ENCODE assay signal across 21 cellular contexts in genomic region chr21:36347962-36348328, GRCh38. TPM values are rescaled to one million over a fixed set of nuclear protein-coding genes. Genes with fewer than 3 reads are reported as not detected.
DNase-seq lines count a peak whose midpoint lies in the region; ATAC-seq and TF ChIP-seq lines count a peak whose summit lies in the region.
"Had no signal": no experiment of that assay in that cellular context is flagged by ENCODE, and none has a peak within 500 bp of the region (broad histone marks: within the 10 kb centered on the region; RNA-seq: fewer than 3 reads in every experiment).

No MANE protein-coding gene starts in this region.

- in situ Hi-C loops in astrocyte of the spinal cord (cut with HindIII; ENCODE audit: low sequenced_read_pairs), result no loop called here

- no peak overlapping the region for H3K4me3 ChIP-seq in astrocyte of the spinal cord (ENCODE audit: low read depth, low read length)
- H3K4me3 ChIP-seq: BLaER1, gastrocnemius medialis, SK-N-MC, skin epidermis, upper lobe of right lung had no signal

- H3K36me3 Mint-ChIP-seq in CD4-positive, alpha-beta T cell (ENCODE audit: low read depth), result peaks cover 83% of the 10 kb centered on the region
- peaks cover 16% of the 10 kb centered on the region for H3K36me3 Mint-ChIP-seq in memory B cell

- no peak overlapping the region for H3K4me3 Mint-ChIP-seq in CD4-positive, alpha-beta T cell
- H3K4me3 Mint-ChIP-seq in memory B cell, result no peak overlapping the region
- H3K4me3 Mint-ChIP-seq: activated CD4-positive, alpha-beta T cell treated with anti-CD3 and anti-CD28 coated beads, Interleukin-2, amount 10 ng/mL, durations not matched to agents 24 days and 14 days; natural killer cell treated with Interleukin-12 subunit alpha and Interleukin-12 subunit beta and Interleukin-15 and Interleukin-18, amount 100 ng/mL, for 72 hours had no signal

- no peaks in the 10 kb centered on the region for H3K27me3 ChIP-seq in CD4-positive, alpha-beta T cell (ENCODE audit: control insufficient read depth, insufficient read depth, low read length)
- H3K27me3 ChIP-seq: BLaER1, gastrocnemius medialis, upper lobe of right lung had no signal

- POLR2A ChIA-PET in CD4-positive, alpha-beta T cell (lab: Charles Lee), result interaction anchor here (0.8 kb wide), 1 partner anchor 11 kb away, joined by 4 read pairs; no protein-coding TSS in a partner anchor

- no peak for ATAC-seq in CD4-positive, alpha-beta T cell (ENCODE audit: poor library complexity)
- no peak for ATAC-seq in memory B cell (ENCODE audit: low read depth)
- ATAC-seq in HG03196 (IDR thresholded peaks at IDR 0.05; ENCODE audit: unreplicated experiment), result no peak
- ATAC-seq in GM21619 (IDR thresholded peaks at IDR 0.05; ENCODE audit: unreplicated experiment), result no peak
- ATAC-seq: natural killer cell treated with Interleukin-12 subunit alpha and Interleukin-12 subunit beta and Interleukin-15 and Interleukin-18, amount 100 ng/mL, for 72 hours; upper lobe of right lung had no signal

- DNase-seq in CD4-positive, alpha-beta T cell, result no peak
- DNase-seq in HCEC 1CT (peak; percentile 47), astrocyte of the spinal cord (ENCODE audit: low read depth, low spot score) (peak; percentile 38), memory B cell (ENCODE audit: low spot score in 2 of 2) (no peak), GM19238 (ENCODE audit: insufficient read length, low spot score) (no peak)
- DNase-seq: activated CD4-positive, alpha-beta T cell treated with anti-CD3 and anti-CD28 coated beads, Interleukin-2, amount 10 ng/mL, durations not matched to agents 24 days and 14 days; activated naive CD4-positive, alpha-beta T cell treated with Interleukin-2 at 50 U/mL for 16 hours; cortex of kidney; DMS 273 treated with DMSO at 0.1 percent for 48 hours; gastrocnemius medialis; NCI-H1048; NCI-H2081; NK-92 treated with Interleukin-12 subunit alpha and Interleukin-12 subunit beta, amount 100 ng/mL, for 24 hours; stimulated activated CD4-positive, alpha-beta T cell treated with anti-CD3 and anti-CD28 coated beads, Interleukin-4, amount 100 ng/mL, for 24 hours; upper lobe of right lung had no signal

- intact Hi-C loops in CD4-positive, alpha-beta T cell (cut with DNase I, micrococcal nuclease), result no loop called here

- peaks cover 9% of the 10 kb centered on the region for H3K4me1 Mint-ChIP-seq in CD4-positive, alpha-beta T cell (ENCODE audit: low read depth)
- H3K4me1 Mint-ChIP-seq in memory B cell, result peaks cover 2% of the 10 kb centered on the region

- no peaks in the 10 kb centered on the region for H3K27me3 Mint-ChIP-seq in CD4-positive, alpha-beta T cell
- H3K27me3 Mint-ChIP-seq in memory B cell, result no peaks in the 10 kb centered on the region
- H3K27me3 Mint-ChIP-seq: activated CD4-positive, alpha-beta T cell treated with anti-CD3 and anti-CD28 coated beads, Interleukin-2, amount 10 ng/mL, durations not matched to agents 24 days and 14 days; natural killer cell treated with Interleukin-12 subunit alpha and Interleukin-12 subunit beta and Interleukin-15 and Interleukin-18, amount 100 ng/mL, for 72 hours had no signal

- no peaks in the 10 kb centered on the region for H3K9me3 ChIP-seq in CD4-positive, alpha-beta T cell (ENCODE audit: control insufficient read depth, low read length)
- H3K9me3 ChIP-seq: BLaER1, gastrocnemius medialis, upper lobe of right lung had no signal

- no peak overlapping the region for H3K27ac ChIP-seq in CD4-positive, alpha-beta T cell (ENCODE audit: low read depth, low read length)
- H3K27ac ChIP-seq: BLaER1, SK-N-MC, skin epidermis, upper lobe of right lung had no signal

- TF ChIP-seq CTCF in CD4-positive, alpha-beta T cell (IDR thresholded peaks at IDR 0.05), result no peak
- no peak for TF ChIP-seq CTCF in astrocyte of the spinal cord (IDR thresholded peaks at IDR 0.05; ENCODE audit: low read depth, low read length)

- peak overlapping the region; percentile 27 for H3K27ac Mint-ChIP-seq in CD4-positive, alpha-beta T cell
- peak overlapping the region; percentile 3 for H3K27ac Mint-ChIP-seq in memory B cell
- H3K27ac Mint-ChIP-seq: activated CD4-positive, alpha-beta T cell treated with anti-CD3 and anti-CD28 coated beads, Interleukin-2, amount 10 ng/mL, durations not matched to agents 24 days and 14 days; natural killer cell treated with Interleukin-12 subunit alpha and Interleukin-12 subunit beta and Interleukin-15 and Interleukin-18, amount 100 ng/mL, for 72 hours had no signal

- H3K9me3 Mint-ChIP-seq in CD4-positive, alpha-beta T cell, result no peaks in the 10 kb centered on the region
- H3K9me3 Mint-ChIP-seq in memory B cell, result no peaks in the 10 kb centered on the region
- H3K9me3 Mint-ChIP-seq: activated CD4-positive, alpha-beta T cell treated with anti-CD3 and anti-CD28 coated beads, Interleukin-2, amount 10 ng/mL, durations not matched to agents 24 days and 14 days; natural killer cell treated with Interleukin-12 subunit alpha and Interleukin-12 subunit beta and Interleukin-15 and Interleukin-18, amount 100 ng/mL, for 72 hours had no signal

- CTCF ChIA-PET in CD4-positive, alpha-beta T cell (lab: Charles Lee), result interaction anchor here (0.6 kb wide), 1 partner anchor 207 kb away, joined by 3 read pairs; no protein-coding TSS in a partner anchor

RNA-seq across cellular contexts. Expression of gene MORC3, which starts 27.9 kb away (rescaled TPM):
- 10 to 100 TPM; 70.2 to 71.0 TPM for total RNA-seq in CD4-positive, alpha-beta T cell

RNA-seq across cellular contexts. Expression of gene CHAF1B, which starts 37.2 kb away (rescaled TPM):
- 1 to 10 TPM; 4.5 to 4.8 TPM for total RNA-seq in CD4-positive, alpha-beta T cell

Comparison
In these comparisons a context has a peak if more than half of its experiments do, and no peak if none do; other contexts are left out.
1. DNase-seq: peak in HCEC 1CT (single experiment) and astrocyte of the spinal cord (single experiment); none in CD4-positive, alpha-beta T cell (0 of 10), memory B cell (0 of 2) and GM19238 (single experiment).